Comparison of ENCODE assay signal across 16 cellular contexts in the genomic region with DNA sequence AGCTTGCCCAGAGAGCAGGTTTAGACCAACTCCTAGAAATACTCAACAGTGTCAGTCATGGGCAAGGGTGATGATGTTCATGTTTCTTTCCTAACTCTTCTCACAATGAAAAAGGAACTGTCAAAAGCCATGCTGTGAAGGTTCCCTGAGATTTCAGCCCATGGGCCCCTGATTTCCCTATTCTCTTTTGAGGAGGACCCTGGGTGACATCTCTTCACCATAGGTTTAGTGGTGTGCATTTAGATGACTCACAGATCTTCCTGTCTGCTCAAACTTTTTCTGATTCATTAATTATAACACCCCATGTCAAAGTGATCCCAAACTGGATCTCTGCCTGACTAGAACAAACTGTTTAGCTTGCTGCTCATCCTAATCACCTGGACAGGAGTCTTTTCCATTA.
DNase-seq lines count a peak whose midpoint lies in the region; ATAC-seq, FAIRE-seq and TF ChIP-seq lines count a peak whose summit lies in the region.
"Had no signal": no experiment of that assay in that cellular context is flagged by ENCODE, and none has a peak within 500 bp of the region (broad histone marks: within the 10 kb centered on the region; RNA-seq: fewer than 3 reads in every experiment).

No MANE protein-coding gene starts in this region.

- no peaks in the 10 kb centered on the region for H3K27me3 Mint-ChIP-seq in activated naive CD4-positive, alpha-beta T cell treated with anti-CD3 and anti-CD28 coated beads, Interleukin-2, amount 50 U/mL, for 24 hours
- no peaks in the 10 kb centered on the region for H3K27me3 Mint-ChIP-seq in stimulated activated naive CD8-positive, alpha-beta T cell treated with anti-CD3 and anti-CD28 coated beads, Interleukin-15, amount 100 ng/mL, for 72 hours

- no peak overlapping the region for H3K27ac ChIP-seq in body of pancreas
- H3K27ac ChIP-seq: esophagus squamous epithelium, right atrium auricular region had no signal

- no peaks in the 10 kb centered on the region for H3K9me3 ChIP-seq in body of pancreas
- H3K9me3 ChIP-seq: esophagus squamous epithelium, right atrium auricular region had no signal

- H3K4me3 Mint-ChIP-seq in activated naive CD4-positive, alpha-beta T cell treated with anti-CD3 and anti-CD28 coated beads, Interleukin-2, amount 50 U/mL, for 24 hours, result no peak overlapping the region
- peak overlapping the region in 1 of 2 donors; percentile 9 for H3K4me3 Mint-ChIP-seq in stimulated activated naive CD8-positive, alpha-beta T cell treated with anti-CD3 and anti-CD28 coated beads, Interleukin-15, amount 100 ng/mL, for 72 hours

- no peaks in the 10 kb centered on the region for H3K9me3 Mint-ChIP-seq in activated naive CD4-positive, alpha-beta T cell treated with anti-CD3 and anti-CD28 coated beads, Interleukin-2, amount 50 U/mL, for 24 hours
- H3K9me3 Mint-ChIP-seq in stimulated activated naive CD8-positive, alpha-beta T cell treated with anti-CD3 and anti-CD28 coated beads, Interleukin-15, amount 100 ng/mL, for 72 hours, result no peaks in the 10 kb centered on the region

- TF ChIP-seq POLR2A in body of pancreas (IDR thresholded peaks at IDR 0.05), result no peak

- DNase-seq in activated naive CD4-positive, alpha-beta T cell treated with anti-CD3 and anti-CD28 coated beads, Interleukin-2, amount 50 U/mL, for 16 hours, result no peak
- DNase-seq in NOMO-1 (lab: John Stamatoyannopoulos, UW; ENCODE audit: unreplicated experiment in 2 of 2), result peak; percentile 38 to 84
- DNase-seq in bronchial epithelial cell (ENCODE audit: low read depth), result peak; percentile 44
- no peak for DNase-seq in stimulated activated naive CD8-positive, alpha-beta T cell treated with anti-CD3 and anti-CD28 coated beads, Interleukin-15, amount 100 ng/mL, for 72 hours
- no peak for DNase-seq in body of pancreas
- no peak for DNase-seq in NCI-H187 treated with DMSO at 0.1 percent for 48 hours (lab: John Stamatoyannopoulos, UW)
- DNase-seq: activated CD8-positive, alpha-beta memory T cell treated with anti-CD3 and anti-CD28 coated beads for 24 hours; activated naive CD4-positive, alpha-beta T cell; COR-L47; esophagus squamous epithelium; kidney; NCI-H1436; NCI-H226 had no signal

- peak overlapping the region; percentile 75 for H3K27ac Mint-ChIP-seq in activated naive CD4-positive, alpha-beta T cell treated with anti-CD3 and anti-CD28 coated beads, Interleukin-2, amount 50 U/mL, for 24 hours
- H3K27ac Mint-ChIP-seq in stimulated activated naive CD8-positive, alpha-beta T cell treated with anti-CD3 and anti-CD28 coated beads, Interleukin-15, amount 100 ng/mL, for 72 hours, result no peak overlapping the region

- H3K4me3 ChIP-seq in bronchial epithelial cell (ENCODE audit: low read depth, low read length) (no peak overlapping the region), body of pancreas (no peak overlapping the region)
- H3K4me3 ChIP-seq: esophagus squamous epithelium, right atrium auricular region had no signal

- FAIRE-seq in bronchial epithelial cell (lab: Jason Lieb, UNC), result no peak
- FAIRE-seq: kidney had no signal

- peak; percentile 84 for ATAC-seq in stimulated activated naive CD8-positive, alpha-beta T cell treated with anti-CD3 and anti-CD28 coated beads, Interleukin-15, amount 100 ng/mL, for 72 hours
- no peak for ATAC-seq in HG03108 (IDR thresholded peaks at IDR 0.05; ENCODE audit: unreplicated experiment)
- no peak for ATAC-seq in body of pancreas

- H3K27me3 ChIP-seq in bronchial epithelial cell (ENCODE audit: control insufficient read depth, insufficient read depth, low read length), result no peaks in the 10 kb centered on the region
- no peaks in the 10 kb centered on the region for H3K27me3 ChIP-seq in body of pancreas
- H3K27me3 ChIP-seq: esophagus squamous epithelium, right atrium auricular region had no signal

- H3K36me3 Mint-ChIP-seq in activated naive CD4-positive, alpha-beta T cell treated with anti-CD3 and anti-CD28 coated beads, Interleukin-2, amount 50 U/mL, for 24 hours, result peaks cover 7% of the 10 kb centered on the region

- intact Hi-C loops in body of pancreas (cut with DNase I), result no loop called here

- no peak for TF ChIP-seq CTCF in bronchial epithelial cell (IDR thresholded peaks at IDR 0.05; ENCODE audit: insufficient read depth, low read length, severe bottlenecking)
- TF ChIP-seq CTCF in body of pancreas (IDR thresholded peaks at IDR 0.05), result no peak

- H3K36me3 ChIP-seq in bronchial epithelial cell (ENCODE audit: control insufficient read depth, insufficient read depth, low read length) (no peaks in the 10 kb centered on the region), body of pancreas (replicated peaks in 1 of 2; ENCODE audit: insufficient read depth in 1 of 2, low read depth in 2 of 2) (no peaks in the 10 kb centered on the region)
- H3K36me3 ChIP-seq: esophagus squamous epithelium, right atrium auricular region had no signal

- H3K4me1 ChIP-seq in body of pancreas, result no peaks in the 10 kb centered on the region

- H3K4me1 Mint-ChIP-seq in activated naive CD4-positive, alpha-beta T cell treated with anti-CD3 and anti-CD28 coated beads, Interleukin-2, amount 50 U/mL, for 24 hours, result peaks cover 49% of the 10 kb centered on the region
- peaks cover 44% of the 10 kb centered on the region for H3K4me1 Mint-ChIP-seq in stimulated activated naive CD8-positive, alpha-beta T cell treated with anti-CD3 and anti-CD28 coated beads, Interleukin-15, amount 100 ng/mL, for 72 hours

Comparison
In these comparisons a context has a peak if more than half of its experiments do, and no peak if none do; other contexts are left out.
1. DNase-seq: peak in NOMO-1 (2 of 2) and bronchial epithelial cell (single experiment); none in activated naive CD4-positive, alpha-beta T cell treated with anti-CD3 and anti-CD28 coated beads, Interleukin-2, amount 50 U/mL, for 16 hours (single experiment), stimulated activated naive CD8-positive, alpha-beta T cell treated with anti-CD3 and anti-CD28 coated beads, Interleukin-15, amount 100 ng/mL, for 72 hours (0 of 2), body of pancreas (0 of 4) and NCI-H187 treated with DMSO at 0.1 percent for 48 hours (single experiment).